In genomic region chr12:79634957-79635471, GRCh38 we compare ENCODE assay signal across 16 cellular contexts. TPM values are rescaled to one million over a fixed set of nuclear protein-coding genes. Genes with fewer than 3 reads are reported as not detected.
DNase-seq lines count a peak whose midpoint lies in the region; ATAC-seq, FAIRE-seq and TF ChIP-seq lines count a peak whose summit lies in the region.
"Had no signal": no experiment of that assay in that cellular context is flagged by ENCODE, and none has a peak within 500 bp of the region (broad histone marks: within the 10 kb centered on the region; RNA-seq: fewer than 3 reads in every experiment).

No MANE protein-coding gene starts in this region.

- H3K4me3 Mint-ChIP-seq in MCF 10A (ENCODE audit: unreplicated experiment) = peak overlapping the region; percentile 52
- no peak overlapping the region for H3K4me3 Mint-ChIP-seq in activated naive CD8-positive, alpha-beta T cell treated with anti-CD3 and anti-CD28 coated beads for 36 hours
- H3K4me3 Mint-ChIP-seq: activated CD4-positive, alpha-beta T cell treated with anti-CD3 and anti-CD28 coated beads for 36 hours; effector memory CD8-positive, alpha-beta T cell; T-cell had no signal

- H3K27me3 ChIP-seq in keratinocyte (ENCODE audit: control insufficient read depth, extremely low read depth, insufficient read depth, low read length) = no peaks in the 10 kb centered on the region
- H3K27me3 ChIP-seq: ascending aorta, thyroid gland had no signal

- POLR2A ChIA-PET in A549 (lab: Yijun Ruan, JAX) (no interaction called here), MCF 10A (lab: Yijun Ruan, JAX) (interaction anchor here (0.7 to 1.4 kb wide), 8 partner anchors 15 to 88 kb away, joined by 3 to 33 read pairs (median 5); partner anchors contain the start of gene PAWR)

- no peak for TF ChIP-seq RAD21 in A549 (conservative IDR thresholded peaks at IDR 0.05 in 1 of 2, IDR thresholded peaks at IDR 0.05 in 1 of 2)

- BruUV-seq in MCF 10A (replicated peaks; lab: Mats Ljungman, UMichigan) = no TSS peak

- CTCF ChIA-PET in A549 (lab: Yijun Ruan, JAX) = no interaction called here
- CTCF ChIA-PET in MCF 10A (lab: Yijun Ruan, JAX) = interaction anchor here (1.3 kb wide), 1 partner anchor 58 kb away, joined by 4 read pairs; no protein-coding TSS in a partner anchor

- H3K27ac ChIP-seq in A549 (no peak overlapping the region), keratinocyte (ENCODE audit: control insufficient read depth, insufficient read depth, low read length) (peak overlapping the region; percentile 72)
- H3K27ac ChIP-seq: ascending aorta, thyroid gland had no signal

- dilution Hi-C loops in keratinocyte (cut with MboI; ENCODE audit: extremely low pct_ligation_motif_present, low sequenced_read_pairs) = no loop called here

- H3K4me2 ChIP-seq in A549 (no peak overlapping the region; the same call in 2 of the 3 replicates), keratinocyte (ENCODE audit: control insufficient read depth, extremely low read depth, insufficient read depth, low read depth, low read length) (peak overlapping the region; percentile 58)

- no peaks in the 10 kb centered on the region for H3K9me1 ChIP-seq in keratinocyte (ENCODE audit: control insufficient read depth, extremely low read depth, insufficient read depth, low read length)

- no peak overlapping the region for H2AFZ ChIP-seq in keratinocyte (ENCODE audit: control insufficient read depth, low read length)

- no peaks in the 10 kb centered on the region for H3K9me3 Mint-ChIP-seq in MCF 10A (ENCODE audit: unreplicated experiment)
- H3K9me3 Mint-ChIP-seq in activated naive CD8-positive, alpha-beta T cell treated with anti-CD3 and anti-CD28 coated beads for 36 hours = no peaks in the 10 kb centered on the region
- H3K9me3 Mint-ChIP-seq: effector memory CD8-positive, alpha-beta T cell; T-cell had no signal

- H3K9ac ChIP-seq in keratinocyte (ENCODE audit: control insufficient read depth, extremely low read depth, insufficient read depth, low read length) = peak overlapping the region; percentile 39

- H3K27me3 Mint-ChIP-seq in MCF 10A (ENCODE audit: insufficient read depth, unreplicated experiment) = no peaks in the 10 kb centered on the region
- H3K27me3 Mint-ChIP-seq in activated naive CD8-positive, alpha-beta T cell treated with anti-CD3 and anti-CD28 coated beads for 36 hours = no peaks in the 10 kb centered on the region
- H3K27me3 Mint-ChIP-seq: effector memory CD8-positive, alpha-beta T cell had no signal

- intact Hi-C loops in MCF 10A (cut with micrococcal nuclease) = loop anchor here (1.0 to 5.0 kb wide), 2 partner anchors 52 to 88 kb away; no protein-coding TSS in a partner anchor

- ATAC-seq in A549 (peak; percentile 26 to 69; a peak in 3 of 6 replicates), HG03045 (IDR thresholded peaks at IDR 0.05; ENCODE audit: unreplicated experiment) (no peak)
- ATAC-seq: activated CD4-positive, alpha-beta T cell treated with anti-CD3 and anti-CD28 coated beads for 36 hours; effector memory CD8-positive, alpha-beta T cell; T-cell had no signal

- TF ChIP-seq CTCF in A549 (IDR thresholded peaks at IDR 0.05) (no peak), MCF 10A (IDR thresholded peaks at IDR 0.05; ENCODE audit: unreplicated experiment) (no peak), keratinocyte (optimal IDR thresholded peaks at IDR 0.05 in 1 of 3, IDR thresholded peaks at IDR 0.05 in 1 of 3, conservative IDR thresholded peaks at IDR 0.05 in 1 of 3; ENCODE audit: extremely low read depth in 1 of 3, insufficient read depth in 2 of 3, low read length in 3 of 3) (no peak)

- peaks cover 64% of the 10 kb centered on the region for H3K79me2 ChIP-seq in keratinocyte (ENCODE audit: control insufficient read depth, insufficient read depth, low read length)

- H3K4me1 ChIP-seq in A549 (peaks cover 38% of the 10 kb centered on the region), keratinocyte (ENCODE audit: control insufficient read depth, extremely low read depth, insufficient read depth, low read length) (peaks cover 27% of the 10 kb centered on the region)

- no peak for FAIRE-seq in A549 (lab: Jason Lieb, UNC)
- FAIRE-seq in keratinocyte (lab: Jason Lieb, UNC) = peak; percentile 89

- DNase-seq in A549 (ENCODE audit: low read depth in 1 of 2, low spot score in 1 of 2) = no peak
- peak; percentile 7 for DNase-seq in HuH-7.5 (ENCODE audit: low spot score)
- peak; percentile 73 for DNase-seq in MCF 10A (ENCODE audit: unreplicated experiment)
- peak; percentile 61 for DNase-seq in keratinocyte (ENCODE audit: low read depth, low spot score)
- no peak for DNase-seq in SK-N-DZ (ENCODE audit: low spot score)
- no peak for DNase-seq in activated naive CD8-positive, alpha-beta T cell treated with anti-CD3 and anti-CD28 coated beads for 36 hours
- no peak for DNase-seq in activated CD8-positive, alpha-beta memory T cell treated with anti-CD3 and anti-CD28 coated beads, Interleukin-2, amount 50 U/mL, for 48 hours
- DNase-seq: 8988T; activated CD4-positive, alpha-beta T cell treated with anti-CD3 and anti-CD28 coated beads for 36 hours; effector memory CD8-positive, alpha-beta T cell; NCI-H2171 treated with DMSO at 0.1 percent for 48 hours; occipital lobe; T-cell; thyroid gland had no signal

- H3K36me3 ChIP-seq in keratinocyte (ENCODE audit: control insufficient read depth in 2 of 2, extremely low read depth in 1 of 2, insufficient read depth in 2 of 2, low read length in 2 of 2) = no peaks in the 10 kb centered on the region
- H3K36me3 ChIP-seq: ascending aorta, thyroid gland had no signal

- no peaks in the 10 kb centered on the region for H3K9me3 ChIP-seq in A549
- no peaks in the 10 kb centered on the region for H3K9me3 ChIP-seq in keratinocyte (ENCODE audit: control insufficient read depth, low read depth, low read length)
- H3K9me3 ChIP-seq: ascending aorta, thyroid gland had no signal

- no peak overlapping the region for H3K4me3 ChIP-seq in A549
- no peak overlapping the region for H3K4me3 ChIP-seq in keratinocyte (ENCODE audit: control insufficient read depth in 2 of 3, extremely low read depth in 1 of 3, insufficient read depth in 2 of 3, low read depth in 1 of 3, low read length in 3 of 3)
- H3K4me3 ChIP-seq: ascending aorta, thyroid gland had no signal

- peaks cover 6% of the 10 kb centered on the region for H3K36me3 Mint-ChIP-seq in MCF 10A (ENCODE audit: insufficient read depth, unreplicated experiment)
- H3K36me3 Mint-ChIP-seq in activated naive CD8-positive, alpha-beta T cell treated with anti-CD3 and anti-CD28 coated beads for 36 hours = no peaks in the 10 kb centered on the region
- H3K36me3 Mint-ChIP-seq: T-cell had no signal

- no peak for TF ChIP-seq EP300 in A549 (IDR thresholded peaks at IDR 0.05)

- H3K4me1 Mint-ChIP-seq in MCF 10A (ENCODE audit: insufficient read depth, unreplicated experiment) = peaks cover 28% of the 10 kb centered on the region
- H3K4me1 Mint-ChIP-seq in activated naive CD8-positive, alpha-beta T cell treated with anti-CD3 and anti-CD28 coated beads for 36 hours = no peaks in the 10 kb centered on the region
- H3K4me1 Mint-ChIP-seq: activated CD4-positive, alpha-beta T cell treated with anti-CD3 and anti-CD28 coated beads for 36 hours; T-cell had no signal

- H3K27ac Mint-ChIP-seq in MCF 10A (ENCODE audit: low read depth, unreplicated experiment) = peak overlapping the region; percentile 75
- H3K27ac Mint-ChIP-seq in activated naive CD8-positive, alpha-beta T cell treated with anti-CD3 and anti-CD28 coated beads for 36 hours = no peak overlapping the region
- H3K27ac Mint-ChIP-seq: activated CD4-positive, alpha-beta T cell treated with anti-CD3 and anti-CD28 coated beads for 36 hours; effector memory CD8-positive, alpha-beta T cell; T-cell had no signal

- TF ChIP-seq POLR2A in A549 (IDR thresholded peaks at IDR 0.05; ENCODE audit: low read length) = no peak

- H4K20me1 ChIP-seq in keratinocyte (ENCODE audit: control insufficient read depth, extremely low read depth, insufficient read depth, low read length) = no peaks in the 10 kb centered on the region

- 89% methylated on average over 1 of the region's 1 CpG for WGBS in A549 (ENCODE audit: missing lambda C conversion rate)

TF ChIP-seq in A549, 52 proteins besides CTCF, POLR2A, EP300 and RAD21:
- TF ChIP-seq CEBPB (IDR thresholded peaks at IDR 0.05) (peak; percentile 32 to 59; a peak in 2 of 4 replicates), HOXB5 (CRISPR knock-in tag; IDR thresholded peaks at IDR 0.05) (no peak)

RNA-seq across cellular contexts. Expression of gene PAWR, which starts 55.8 kb away (rescaled TPM):
- polyA plus RNA-seq in A549 (2011; rRNA removed) (34.0 and 55.2 TPM in 2 replicates), A549 (2017; fragmentation: RNase III; extraction: RNeasy Plus Mini Kit Qiagen cat#74134 plus additional on column Dnase treatment) (40.8 to 44.9 TPM (median 44.4 TPM) in 3 replicates), keratinocyte (16.3 to 41.1 TPM (median 23.4 TPM) in 3 replicates)
- polyA plus RNA-seq in A549 (2012; cell fraction: cytosol; rRNA removed) = 33.9 and 41.3 TPM in 2 replicates
- 31.0 and 33.9 TPM in 2 replicates for polyA plus RNA-seq in A549 (2012; cell fraction: nucleus; rRNA removed)
- polyA minus RNA-seq in A549 (2011; rRNA and poly(A)+ RNA removed) = 21.9 and 26.1 TPM in 2 replicates
- total RNA-seq in MCF 10A (2022) = 248 and 330 TPM in 2 replicates
- 437 TPM for polyA plus RNA-seq in keratinocyte (2011; ENCODE audit: low read depth)
- 12.6 and 20.6 TPM in 2 replicates for polyA plus RNA-seq in keratinocyte (2011; cell fraction: cytosol; rRNA removed)
- 44.6 and 61.7 TPM in 2 replicates for polyA plus RNA-seq in keratinocyte (2011; cell fraction: nucleus; rRNA removed)
- 35.6 and 56.4 TPM in 2 replicates for polyA plus RNA-seq in keratinocyte (2012; ENCODE audit: low replicate concordance)
- polyA minus RNA-seq in keratinocyte = 4.4 to 26.8 TPM (median 10.9 TPM) in 3 replicates
- 44.3 TPM for polyA minus RNA-seq in keratinocyte (2011; cell fraction: cytosol; rRNA and poly(A)+ RNA removed)
- 36.2 and 73.8 TPM in 2 replicates for polyA minus RNA-seq in keratinocyte (2011; cell fraction: nucleus; rRNA and poly(A)+ RNA removed)
- polyA plus RNA-seq in SK-N-DZ (2014; cell fraction: cytosol; rRNA removed) = 24.7 and 31.2 TPM in 2 replicates
- 46.8 and 48.7 TPM in 2 replicates for polyA plus RNA-seq in SK-N-DZ (2014; cell fraction: nucleus; rRNA removed)
- total RNA-seq in activated naive CD8-positive, alpha-beta T cell treated with anti-CD3 and anti-CD28 coated beads for 36 hours = 10 to 100 TPM; 10.0 to 13.4 TPM

Comparison
In these comparisons a context has a peak if more than half of its experiments do, and no peak if none do; other contexts are left out.
1. DNase-seq: peak in HuH-7.5 (single experiment), MCF 10A (single experiment) and keratinocyte (single experiment); none in A549 (0 of 2), SK-N-DZ (single experiment), activated naive CD8-positive, alpha-beta T cell treated with anti-CD3 and anti-CD28 coated beads for 36 hours (single experiment) and activated CD8-positive, alpha-beta memory T cell treated with anti-CD3 and anti-CD28 coated beads, Interleukin-2, amount 50 U/mL, for 48 hours (single experiment).
2. RNA of gene PAWR, which starts 55.8 kb away (total RNA-seq): 248 to 330 TPM in MCF 10A; 10.0 to 13.4 TPM in activated naive CD8-positive, alpha-beta T cell treated with anti-CD3 and anti-CD28 coated beads for 36 hours; every median in the first group is over 10 times any median in the second.